In the genomic region with DNA sequence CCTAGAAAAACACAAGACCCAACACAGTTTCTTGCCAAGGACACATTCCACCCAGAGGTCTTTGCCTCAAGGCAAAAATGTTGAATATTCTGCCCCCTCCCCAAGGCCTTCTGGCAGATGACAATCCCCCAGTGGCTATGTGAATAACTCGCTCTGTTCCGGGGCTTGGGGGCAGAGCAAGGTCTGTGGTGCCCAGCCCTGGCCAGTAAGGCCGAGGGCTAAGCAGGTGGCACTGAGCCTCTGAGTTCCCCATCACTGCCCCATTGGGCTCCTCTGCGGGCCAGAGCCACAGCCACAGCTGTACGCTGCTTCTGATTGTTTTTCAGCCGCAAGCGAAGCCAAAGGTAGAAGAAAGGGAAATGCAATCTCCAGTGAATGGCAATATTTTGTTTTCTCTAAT, we compare ENCODE assay signal across 20 cellular contexts.
"Had no signal": no experiment of that assay in that cellular context is flagged by ENCODE, and none has a peak within 500 bp of the region (broad histone marks: within the 10 kb centered on the region; RNA-seq: fewer than 3 reads in every experiment).

No MANE protein-coding gene starts in this region.

- H3K27me3 ChIP-seq: ascending aorta, esophagus squamous epithelium, gastrocnemius medialis, neutrophil, testis had no signal

- ATAC-seq: gastrocnemius medialis; right cardiac atrium; stimulated activated naive B cell treated with anti-CD40 and anti-IgM and Interleukin-4, amounts not matched to agents 10 μg/mL and 1 μg/mL and 100 μg/mL, for 72 hours had no signal

- H2AFZ ChIP-seq: parathyroid adenoma had no signal

- H3K36me3 ChIP-seq: ascending aorta, esophagus squamous epithelium, gastrocnemius medialis, left ventricle myocardium inferior, neutrophil had no signal

- H3K9me3 Mint-ChIP-seq: endodermal cell; natural killer cell treated with Interleukin-12 subunit alpha and Interleukin-12 subunit beta and Interleukin-15 and Interleukin-18, amount 100 ng/mL, for 72 hours; type B pancreatic cell had no signal

- H3K27me3 Mint-ChIP-seq: stimulated activated naive B cell treated with anti-CD40 and anti-IgM and Interleukin-4, amounts not matched to agents 10 μg/mL and 1 μg/mL and 100 μg/mL, for 72 hours; type B pancreatic cell had no signal

- H3K4me1 Mint-ChIP-seq: stimulated activated naive B cell treated with anti-CD40 and anti-IgM and Interleukin-4, amounts not matched to agents 10 μg/mL and 1 μg/mL and 100 μg/mL, for 72 hours had no signal

- H3K36me3 Mint-ChIP-seq: activated naive CD4-positive, alpha-beta T cell treated with anti-CD3 and anti-CD28 coated beads, Interleukin-2, amount 50 U/mL, for 72 hours; mesothelial cell of epicardium; natural killer cell treated with Interleukin-12 subunit alpha and Interleukin-12 subunit beta and Interleukin-15 and Interleukin-18, amount 100 ng/mL, for 72 hours; stimulated activated naive B cell treated with anti-CD40 and anti-IgM and Interleukin-4, amounts not matched to agents 10 μg/mL and 1 μg/mL and 100 μg/mL, for 72 hours; type B pancreatic cell had no signal

- H3K4me1 ChIP-seq: ascending aorta, esophagus squamous epithelium, gastrocnemius medialis, left ventricle myocardium inferior, parathyroid adenoma had no signal

- H3K4me3 Mint-ChIP-seq: endodermal cell; mesothelial cell of epicardium; natural killer cell treated with Interleukin-12 subunit alpha and Interleukin-12 subunit beta and Interleukin-15 and Interleukin-18, amount 100 ng/mL, for 72 hours; stimulated activated naive B cell treated with anti-CD40 and anti-IgM and Interleukin-4, amounts not matched to agents 10 μg/mL and 1 μg/mL and 100 μg/mL, for 72 hours; type B pancreatic cell had no signal

- H3K4me3 ChIP-seq: ascending aorta, esophagus squamous epithelium, gastrocnemius medialis, left ventricle myocardium inferior, smooth muscle cell, testis had no signal

- H3K9me3 ChIP-seq: ascending aorta, esophagus squamous epithelium, gastrocnemius medialis, left ventricle myocardium inferior, neutrophil, testis had no signal

- H3K79me2 ChIP-seq: parathyroid adenoma had no signal

- H3K9ac ChIP-seq: parathyroid adenoma had no signal

- DNase-seq: activated T-cell treated with anti-CD3 and anti-CD28 coated beads, Interleukin-2, amount 50 U/mL, for 1 hour; cortex of kidney; endodermal cell; esophagus squamous epithelium; gastrocnemius medialis; hippocampal formation; left ventricle myocardium inferior; right cardiac atrium; stimulated activated CD4-positive, alpha-beta T cell treated with anti-CD3 and anti-CD28 coated beads, Interleukin-15, amount 100 ng/mL, for 24 hours; stimulated activated naive B cell treated with anti-CD40 and anti-IgM and Interleukin-4, amounts not matched to agents 10 μg/mL and 1 μg/mL and 100 μg/mL, for 72 hours; T-helper 9 cell; testis had no signal

- H3K27ac ChIP-seq: ascending aorta, esophagus squamous epithelium, gastrocnemius medialis, left ventricle myocardium inferior, neutrophil, parathyroid adenoma, testis had no signal

- H3K27ac Mint-ChIP-seq: activated naive CD4-positive, alpha-beta T cell treated with anti-CD3 and anti-CD28 coated beads, Interleukin-2, amount 50 U/mL, for 72 hours; endodermal cell; natural killer cell treated with Interleukin-12 subunit alpha and Interleukin-12 subunit beta and Interleukin-15 and Interleukin-18, amount 100 ng/mL, for 72 hours; stimulated activated naive B cell treated with anti-CD40 and anti-IgM and Interleukin-4, amounts not matched to agents 10 μg/mL and 1 μg/mL and 100 μg/mL, for 72 hours; type B pancreatic cell had no signal
